In the genomic region with DNA sequence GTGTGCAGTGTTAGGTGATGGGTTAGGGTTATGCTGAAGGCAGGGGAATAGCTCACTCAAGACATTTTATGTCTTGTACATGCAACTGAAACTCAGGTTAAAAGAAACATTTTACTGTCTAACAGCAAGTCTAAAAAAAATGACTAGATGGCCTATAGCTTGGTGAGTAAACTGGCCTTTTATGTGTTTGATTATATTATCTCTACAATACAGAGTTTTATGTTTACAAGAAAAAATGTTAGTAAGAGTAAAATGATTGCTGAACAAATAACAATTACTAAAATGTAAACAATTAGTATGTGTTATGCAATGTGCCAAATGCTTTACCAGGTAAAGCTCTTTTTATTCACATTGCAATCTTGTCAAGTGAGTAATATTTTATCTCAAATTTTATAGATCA, we compare ENCODE assay signal across 28 cellular contexts.
"Had no signal": no experiment of that assay in that cellular context is flagged by ENCODE, and none has a peak within 500 bp of the region (broad histone marks: within the 10 kb centered on the region; RNA-seq: fewer than 3 reads in every experiment).

No MANE protein-coding gene starts in this region.

- H3K4me3 ChIP-seq: ascending aorta had no signal

- DNase-seq: activated CD4-positive, alpha-beta memory T cell treated with anti-CD3 and anti-CD28 coated beads, Interleukin-2, amount 10 ng/mL, durations not matched to agents 7 days and 5 days; activated CD4-positive, alpha-beta T cell treated with anti-CD3 and anti-CD28 coated beads for 1 hour; activated CD4-positive, alpha-beta T cell treated with anti-CD3 and anti-CD28 coated beads for 36 hours; activated CD4-positive, alpha-beta T cell treated with anti-CD3 and anti-CD28 coated beads for 48 hours; activated CD4-positive, alpha-beta T cell treated with anti-CD3 and anti-CD28 coated beads, Interleukin-2, amount 10 ng/mL, durations not matched to agents 7 days and 5 days; activated CD4-positive, alpha-beta T cell treated with anti-CD3 and anti-CD28 coated beads, Interleukin-2, amount 50 U/mL, for 48 hours; activated CD4-positive, CD25-positive, alpha-beta regulatory T cell; activated CD8-positive, alpha-beta memory T cell treated with anti-CD3 and anti-CD28 coated beads for 24 hours; activated CD8-positive, alpha-beta memory T cell treated with anti-CD3 and anti-CD28 coated beads, Interleukin-2, amount 10 ng/mL, durations not matched to agents 7 days and 5 days; activated CD8-positive, alpha-beta memory T cell treated with anti-CD3 and anti-CD28 coated beads, Interleukin-2, amount 50 U/mL, for 48 hours; activated CD8-positive, alpha-beta T cell treated with anti-CD3 and anti-CD28 coated beads, Interleukin-2, amount 10 ng/mL, durations not matched to agents 7 days and 5 days; activated effector memory CD4-positive, alpha-beta T cell treated with Interleukin-2 at 50 U/mL for 16 hours; activated gamma-delta T cell; activated naive CD4-positive, alpha-beta T cell treated with anti-CD3 and anti-CD28 coated beads, Interleukin-2, amount 10 ng/mL, durations not matched to agents 7 days and 5 days; activated naive CD4-positive, alpha-beta T cell treated with Interleukin-2 at 50 U/mL for 16 hours; activated naive CD8-positive, alpha-beta T cell treated with anti-CD3 and anti-CD28 coated beads, Interleukin-2, amount 10 ng/mL, durations not matched to agents 7 days and 5 days; activated naive CD8-positive, alpha-beta T cell treated with anti-CD3 and anti-CD28 coated beads, Interleukin-2, amount 50 U/mL, for 24 hours; activated T-cell treated with anti-CD3 and anti-CD28 coated beads, Interleukin-2, amount 50 U/mL, for 24 hours; activated T-cell treated with anti-CD3 and anti-CD28 coated beads, Interleukin-2, amount 50 U/mL, for 48 hours; amygdala; anterior cingulate cortex; central memory CD4-positive, alpha-beta T cell; T-helper 2 cell; T-helper 9 cell; WERI-Rb-1 had no signal

- H3K27me3 ChIP-seq: ascending aorta had no signal

- H3K36me3 ChIP-seq: ascending aorta, WERI-Rb-1 had no signal

- FAIRE-seq: colon, TTC549 had no signal
